Comparison of ENCODE assay signal across 1 cellular context in the genomic region with DNA sequence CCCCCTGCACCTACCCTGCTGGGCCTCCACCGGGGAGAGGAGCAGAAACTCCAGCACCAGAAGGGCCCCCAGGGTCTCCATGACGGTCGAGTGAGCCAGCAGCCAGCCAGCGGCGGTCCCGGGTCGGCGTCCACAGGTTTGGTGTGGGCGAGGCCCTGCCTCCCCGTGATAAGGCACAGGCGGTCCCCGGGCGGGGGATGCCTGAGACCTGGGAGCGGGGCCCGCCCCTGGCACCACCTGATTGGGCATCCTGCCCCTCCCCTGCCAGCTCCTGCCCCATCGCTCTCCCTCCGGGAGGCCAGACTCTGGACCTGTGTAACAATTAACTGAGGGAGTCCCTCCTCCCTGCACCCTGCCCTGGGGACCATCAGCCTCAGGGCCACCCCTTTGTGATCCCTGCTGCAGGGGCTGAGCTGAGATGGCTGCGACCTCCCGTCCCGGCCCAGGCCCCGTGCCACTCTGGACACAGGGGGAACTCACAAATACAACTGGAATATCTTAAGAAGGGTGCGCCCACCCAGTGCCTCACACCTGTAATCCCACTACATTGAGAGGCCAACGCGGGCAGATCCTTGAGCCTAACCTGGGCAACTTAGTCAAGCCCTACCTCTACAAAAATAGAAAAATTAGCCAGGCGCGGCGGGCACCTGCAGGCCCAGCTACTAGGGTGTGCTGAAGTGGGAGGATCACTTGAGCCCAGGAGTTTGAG.
TF ChIP-seq lines count a peak whose summit lies in the region.

SMIM24 (minus strand) TSS at position 143 of the 709 bp plus-strand sequence; CDS start at position 81, 62 bp downstream.

TF ChIP-seq in HepG2, 621 proteins besides CTCF, POLR2A, EP300 and RAD21 (continued from another document and continues in another):
- TF ChIP-seq KDM2A (CRISPR knock-in tag; IDR thresholded peaks at IDR 0.05; ENCODE audit: borderline replicate concordance, low read depth) (0 out of 2 replicates have a peak, but pooled peaks have one; percentile 21), ZMYM4 (CRISPR knock-in tag; IDR thresholded peaks at IDR 0.05) (peak; percentile 18; the same call in 1 of the 2 replicates), ZBTB4 (CRISPR knock-in tag; IDR thresholded peaks at IDR 0.05; ENCODE audit: borderline replicate concordance) (no peak), SP140L (CRISPR knock-in tag; IDR thresholded peaks at IDR 0.05; ENCODE audit: borderline replicate concordance) (no peak), ELF3 (CRISPR knock-in tag; IDR thresholded peaks at IDR 0.05) (peak; percentile 22; the same call in 1 of the 2 replicates), ZKSCAN1 (IDR thresholded peaks at IDR 0.05; ENCODE audit: low read length) (no peak), SALL2 (CRISPR knock-in tag; IDR thresholded peaks at IDR 0.05) (no peak), ZFYVE20 (CRISPR knock-in tag; IDR thresholded peaks at IDR 0.05; ENCODE audit: borderline replicate concordance, low read depth) (no peak), ATRX (CRISPR knock-in tag; IDR thresholded peaks at IDR 0.05; ENCODE audit: borderline replicate concordance) (no peak), ZNF468 (CRISPR knock-in tag; IDR thresholded peaks at IDR 0.05) (no peak), ISX (CRISPR knock-in tag; conservative IDR thresholded peaks at IDR 0.05) (no peak), ZNF234 (CRISPR knock-in tag; conservative IDR thresholded peaks at IDR 0.05) (no peak), AHDC1 (CRISPR knock-in tag; IDR thresholded peaks at IDR 0.05; ENCODE audit: borderline replicate concordance) (no peak), SOX5 (CRISPR knock-in tag; IDR thresholded peaks at IDR 0.05; ENCODE audit: borderline replicate concordance) (peak; percentile 37; the same call in 1 of the 2 replicates), EZH2 (conservative IDR thresholded peaks at IDR 0.05; ENCODE audit: low read depth, low read length) (no peak), ZNF17 (CRISPR knock-in tag; IDR thresholded peaks at IDR 0.05) (no peak), ZBTB38 (CRISPR knock-in tag; IDR thresholded peaks at IDR 0.05) (no peak), ZNF318 (CRISPR knock-in tag; IDR thresholded peaks at IDR 0.05) (no peak), GABPA (IDR thresholded peaks at IDR 0.05; ENCODE audit: low read depth, low read length) (no peak), GABPA (CRISPR knock-in tag; IDR thresholded peaks at IDR 0.05; ENCODE audit: low read depth) (no peak), ZMYM3 (CRISPR knock-in tag; IDR thresholded peaks at IDR 0.05) (peak; percentile 47; the same call in 1 of the 2 replicates)
- TF ChIP-seq, protein P1, sequence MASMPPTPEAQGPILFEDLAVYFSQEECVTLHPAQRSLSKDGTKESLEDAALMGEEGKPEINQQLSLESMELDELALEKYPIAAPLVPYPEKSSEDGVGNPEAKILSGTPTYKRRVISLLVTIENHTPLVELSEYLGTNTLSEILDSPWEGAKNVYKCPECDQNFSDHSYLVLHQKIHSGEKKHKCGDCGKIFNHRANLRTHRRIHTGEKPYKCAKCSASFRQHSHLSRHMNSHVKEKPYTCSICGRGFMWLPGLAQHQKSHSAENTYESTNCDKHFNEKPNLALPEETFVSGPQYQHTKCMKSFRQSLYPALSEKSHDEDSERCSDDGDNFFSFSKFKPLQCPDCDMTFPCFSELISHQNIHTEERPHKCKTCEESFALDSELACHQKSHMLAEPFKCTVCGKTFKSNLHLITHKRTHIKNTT (CRISPR knock-in tag; IDR thresholded peaks at IDR 0.05), result no peak
- TF ChIP-seq, protein P2, sequence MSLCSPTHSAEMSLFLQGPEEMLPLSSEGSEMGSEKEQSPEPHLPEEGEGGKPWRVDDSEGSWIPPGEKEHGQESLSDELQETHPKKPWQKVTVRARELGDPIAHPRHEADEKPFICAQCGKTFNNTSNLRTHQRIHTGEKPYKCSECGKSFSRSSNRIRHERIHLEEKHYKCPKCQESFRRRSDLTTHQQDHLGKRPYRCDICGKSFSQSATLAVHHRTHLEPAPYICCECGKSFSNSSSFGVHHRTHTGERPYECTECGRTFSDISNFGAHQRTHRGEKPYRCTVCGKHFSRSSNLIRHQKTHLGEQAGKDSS (CRISPR knock-in tag; IDR thresholded peaks at IDR 0.05; ENCODE audit: borderline replicate concordance, low read depth), result no peak
- TF ChIP-seq, protein P3, sequence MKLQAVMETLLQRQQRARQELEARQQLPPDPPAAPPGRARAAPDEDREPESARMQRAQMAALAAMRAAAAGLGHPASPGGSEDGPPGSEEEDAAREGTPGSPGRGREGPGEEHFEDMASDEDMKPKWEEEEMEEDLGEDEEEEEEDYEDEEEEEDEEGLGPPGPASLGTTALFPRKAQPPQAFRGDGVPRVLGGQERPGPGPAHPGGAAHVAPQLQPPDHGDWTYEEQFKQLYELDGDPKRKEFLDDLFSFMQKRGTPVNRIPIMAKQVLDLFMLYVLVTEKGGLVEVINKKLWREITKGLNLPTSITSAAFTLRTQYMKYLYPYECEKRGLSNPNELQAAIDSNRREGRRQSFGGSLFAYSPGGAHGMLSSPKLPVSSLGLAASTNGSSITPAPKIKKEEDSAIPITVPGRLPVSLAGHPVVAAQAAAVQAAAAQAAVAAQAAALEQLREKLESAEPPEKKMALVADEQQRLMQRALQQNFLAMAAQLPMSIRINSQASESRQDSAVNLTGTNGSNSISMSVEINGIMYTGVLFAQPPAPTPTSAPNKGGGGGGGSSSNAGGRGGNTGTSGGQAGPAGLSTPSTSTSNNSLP (IDR thresholded peaks at IDR 0.05; ENCODE audit: low read depth, low read length), result no peak
- TF ChIP-seq, protein P4, sequence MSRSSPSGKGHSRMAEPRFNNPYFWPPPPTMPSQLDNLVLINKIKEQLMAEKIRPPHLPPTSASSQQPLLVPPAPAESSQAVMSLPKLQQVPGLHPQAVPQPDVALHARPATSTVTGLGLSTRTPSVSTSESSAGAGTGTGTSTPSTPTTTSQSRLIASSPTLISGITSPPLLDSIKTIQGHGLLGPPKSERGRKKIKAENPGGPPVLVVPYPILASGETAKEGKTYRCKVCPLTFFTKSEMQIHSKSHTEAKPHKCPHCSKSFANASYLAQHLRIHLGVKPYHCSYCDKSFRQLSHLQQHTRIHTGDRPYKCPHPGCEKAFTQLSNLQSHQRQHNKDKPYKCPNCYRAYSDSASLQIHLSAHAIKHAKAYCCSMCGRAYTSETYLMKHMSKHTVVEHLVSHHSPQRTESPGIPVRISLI (CRISPR knock-in tag; IDR thresholded peaks at IDR 0.05; ENCODE audit: borderline replicate concordance), result no peak
- TF ChIP-seq, protein P5, sequence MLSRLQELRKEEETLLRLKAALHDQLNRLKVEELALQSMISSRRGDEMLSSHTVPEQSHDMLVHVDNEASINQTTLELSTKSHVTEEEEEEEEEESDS (CRISPR knock-in tag; IDR thresholded peaks at IDR 0.05; ENCODE audit: borderline replicate concordance), result no peak
